ENCODE assay signal across 2 cellular contexts in the genomic region with DNA sequence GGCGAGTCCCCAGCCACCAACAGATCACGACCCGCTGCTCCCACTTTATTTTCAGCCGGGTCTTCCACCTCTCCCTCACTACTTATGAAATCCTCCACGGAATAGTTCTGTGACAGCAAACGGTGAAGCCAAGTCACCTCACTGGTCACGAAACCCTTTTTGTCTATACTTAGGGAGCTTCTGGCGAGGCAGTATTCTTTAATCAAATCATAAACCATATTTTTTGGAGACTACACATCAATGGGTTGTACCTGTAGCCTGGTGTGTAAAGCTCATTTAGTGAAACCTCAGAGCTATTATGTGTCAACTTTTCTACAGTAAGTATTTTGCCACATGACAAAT.
TF ChIP-seq lines count a peak whose summit lies in the region.

No MANE protein-coding gene starts in this region.

TF ChIP-seq in A549, 52 proteins besides CTCF, POLR2A, EP300 and RAD21:
- TF ChIP-seq NPAS2 (CRISPR knock-in tag; IDR thresholded peaks at IDR 0.05; ENCODE audit: borderline replicate concordance) (no peak), CEBPB (IDR thresholded peaks at IDR 0.05) (no peak), KDM1A (IDR thresholded peaks at IDR 0.05; ENCODE audit: low read depth) (no peak), EHMT2 (IDR thresholded peaks at IDR 0.05; ENCODE audit: low read depth) (no peak), NFE2L2 (conservative IDR thresholded peaks at IDR 0.05; ENCODE audit: low read length) (no peak), MYC (IDR thresholded peaks at IDR 0.05; ENCODE audit: borderline replicate concordance, low read length) (no peak), ZC3H11A (IDR thresholded peaks at IDR 0.05) (no peak), RARB (CRISPR knock-in tag; IDR thresholded peaks at IDR 0.05) (no peak), HOXB13 (CRISPR knock-in tag; IDR thresholded peaks at IDR 0.05; ENCODE audit: low read depth) (no peak), ZSCAN20 (CRISPR knock-in tag; IDR thresholded peaks at IDR 0.05) (no peak), JUNB (IDR thresholded peaks at IDR 0.05) (no peak), BHLHE40 (IDR thresholded peaks at IDR 0.05; ENCODE audit: low read depth, low read length) (no peak), KDM5A (IDR thresholded peaks at IDR 0.05) (no peak), EHF (CRISPR knock-in tag; IDR thresholded peaks at IDR 0.05) (no peak), CBX2 (IDR thresholded peaks at IDR 0.05; ENCODE audit: borderline replicate concordance, low read depth) (no peak), FOSL2 (IDR thresholded peaks at IDR 0.05) (no peak), FOSL2 (CRISPR knock-in tag; IDR thresholded peaks at IDR 0.05) (no peak), NR3C1 (IDR thresholded peaks at IDR 0.05) (no peak), CHD2 (IDR thresholded peaks at IDR 0.05; ENCODE audit: low read length, partially characterized antibody) (no peak)

TF ChIP-seq in IMR-90, 13 proteins besides CTCF, POLR2A, EP300 and RAD21:
- TF ChIP-seq MXI1 (IDR thresholded peaks at IDR 0.05; ENCODE audit: borderline replicate concordance, low read depth, low read length): no peak
- TF ChIP-seq, protein P1, sequence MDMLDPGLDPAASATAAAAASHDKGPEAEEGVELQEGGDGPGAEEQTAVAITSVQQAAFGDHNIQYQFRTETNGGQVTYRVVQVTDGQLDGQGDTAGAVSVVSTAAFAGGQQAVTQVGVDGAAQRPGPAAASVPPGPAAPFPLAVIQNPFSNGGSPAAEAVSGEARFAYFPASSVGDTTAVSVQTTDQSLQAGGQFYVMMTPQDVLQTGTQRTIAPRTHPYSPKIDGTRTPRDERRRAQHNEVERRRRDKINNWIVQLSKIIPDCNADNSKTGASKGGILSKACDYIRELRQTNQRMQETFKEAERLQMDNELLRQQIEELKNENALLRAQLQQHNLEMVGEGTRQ (IDR thresholded peaks at IDR 0.05; ENCODE audit: low read depth, low read length): no peak
- TF ChIP-seq MAZ (IDR thresholded peaks at IDR 0.05; ENCODE audit: borderline replicate concordance, low read depth, low read length): no peak
